In genomic region chr2:173161040-173161439, GRCh38 we compare ENCODE assay signal across 24 cellular contexts.
A peak's percentile ranks its signal among the peaks of the same experiment; 100 is the strongest.
DNase-seq lines count a peak whose midpoint lies in the region; ATAC-seq, FAIRE-seq and TF ChIP-seq lines count a peak whose summit lies in the region.
"Had no signal": no experiment of that assay in that cellular context is flagged by ENCODE, and none has a peak within 500 bp of the region (broad histone marks: within the 10 kb centered on the region; RNA-seq: fewer than 3 reads in every experiment).

No MANE protein-coding gene starts in this region.

- no TSS peak for BruUV-seq in HepG2 (replicated peaks; lab: Mats Ljungman, UMichigan)

- TF ChIP-seq POLR2A in HepG2 (IDR thresholded peaks at IDR 0.05; ENCODE audit: insufficient read depth in 1 of 2, low read depth in 2 of 2, low read length in 2 of 2) = no peak

- no peak overlapping the region for H3K9ac ChIP-seq in liver (ENCODE audit: low read depth in 1 of 2, low read length in 2 of 2)
- H3K9ac ChIP-seq in HepG2 (ENCODE audit: insufficient read depth, low read depth, low read length) = no peak overlapping the region

- H3K36me3 ChIP-seq in liver (ENCODE audit: control insufficient read depth in 4 of 4, insufficient read depth in 3 of 4, low read depth in 1 of 4, low read length in 3 of 4) = peaks cover 0 to 2% (median 0%) of the 10 kb centered on the region in 4 donors
- no peaks in the 10 kb centered on the region for H3K36me3 ChIP-seq in HepG2 (replicated peaks in 1 of 2; ENCODE audit: control insufficient read depth in 1 of 2, insufficient read depth in 2 of 2, low read length in 2 of 2)
- no peaks in the 10 kb centered on the region for H3K36me3 ChIP-seq in psoas muscle (ENCODE audit: insufficient read depth in 1 of 2, low read depth in 1 of 2)
- H3K36me3 ChIP-seq: adrenal gland had no signal

- H3K4me1 ChIP-seq in liver (ENCODE audit: control insufficient read depth in 4 of 4, insufficient read depth in 4 of 4, low read length in 3 of 4) (peaks cover 5 to 20% (median 11%) of the 10 kb centered on the region in 4 donors), HepG2 (ENCODE audit: insufficient read depth, low read length) (peaks cover 13% of the 10 kb centered on the region), psoas muscle (peaks cover 73% of the 10 kb centered on the region)

- no peak overlapping the region for H3K4me3 Mint-ChIP-seq in activated naive CD8-positive, alpha-beta T cell treated with anti-CD3 and anti-CD28 coated beads, Interleukin-2, amount 50 U/mL, for 24 hours
- H3K4me3 Mint-ChIP-seq: activated CD4-positive, alpha-beta T cell treated with anti-CD3 and anti-CD28 coated beads, Interleukin-2, amount 10 ng/mL, durations not matched to agents 24 days and 14 days; activated T-cell treated with anti-CD3 and anti-CD28 coated beads, Interleukin-2, amount 50 U/mL, for 72 hours; CD8-positive, alpha-beta memory T cell; H9; IgD-negative memory B cell; nephron; stimulated activated naive CD8-positive, alpha-beta T cell treated with anti-CD3 and anti-CD28 coated beads, Interleukin-15, Interleukin-2, amounts not matched to agents 100 ng/mL and 50 ng/mL, for 24 hours had no signal

- intact Hi-C loops in HepG2 (cut with micrococcal nuclease; ENCODE audit: unreplicated experiment) = no loop called here
- intact Hi-C loops in psoas muscle (cut with DNase I) = no loop called here

- POLR2A ChIA-PET in HepG2 (lab: Yijun Ruan, JAX) = no interaction called here

- H3K9me3 Mint-ChIP-seq in activated naive CD8-positive, alpha-beta T cell treated with anti-CD3 and anti-CD28 coated beads, Interleukin-2, amount 50 U/mL, for 24 hours = peaks cover 11% of the 10 kb centered on the region

- no peaks in the 10 kb centered on the region for H3K27me3 ChIP-seq in liver (ENCODE audit: control insufficient read depth in 4 of 4, insufficient read depth in 4 of 4, low read length in 3 of 4)
- no peaks in the 10 kb centered on the region for H3K27me3 ChIP-seq in HepG2 (ENCODE audit: control insufficient read depth in 1 of 2, insufficient read depth in 2 of 2, low read length in 2 of 2)
- H3K27me3 ChIP-seq in psoas muscle (ENCODE audit: insufficient read depth in 3 of 3, low read length in 2 of 3) = no peaks in the 10 kb centered on the region
- H3K27me3 ChIP-seq: adrenal gland had no signal

- H3K9me3 ChIP-seq in liver (ENCODE audit: control insufficient read depth in 4 of 4, low read length in 3 of 4) (no peaks in the 10 kb centered on the region), HepG2 (ENCODE audit: low read length) (no peaks in the 10 kb centered on the region), psoas muscle (peaks cover 4% of the 10 kb centered on the region)
- H3K9me3 ChIP-seq: adrenal gland had no signal

- no peak for DNase-seq in HepG2 (ENCODE audit: low spot score)
- peak; percentile 33 for DNase-seq in fibroblast of the aortic adventitia (ENCODE audit: low read depth)
- DNase-seq in psoas muscle = no peak
- DNase-seq in activated naive CD8-positive, alpha-beta T cell treated with anti-CD3 and anti-CD28 coated beads, Interleukin-2, amount 50 U/mL, for 24 hours = no peak
- DNase-seq in SIG-M5 treated with dmso at 0.1 percent for 504 hours (lab: John Stamatoyannopoulos, UW; ENCODE audit: unreplicated experiment) = no peak
- DNase-seq in NCI-H2029 treated with DMSO at 0.1 percent for 48 hours (lab: John Stamatoyannopoulos, UW) = no peak
- DNase-seq: ACHN; activated CD4-positive, alpha-beta T cell treated with anti-CD3 and anti-CD28 coated beads, Interleukin-2, amount 10 ng/mL, durations not matched to agents 24 days and 14 days; activated T-cell treated with anti-CD3 and anti-CD28 coated beads, Interleukin-2, amount 50 U/mL, for 72 hours; adrenal gland; CD8-positive, alpha-beta memory T cell; erythroblast; H9; NCI-H1048; NCI-H2171; SHP77 treated with DMSO at 0.1 percent for 48 hours; T1000 had no signal

- CTCF ChIA-PET in HepG2 (lab: Yijun Ruan, JAX; ENCODE audit: low intra/inter-chr PET ratio, low total read pairs) = no interaction called here

- WGBS in liver = 94% methylated on average over 4 of the region's 4 CpGs
- WGBS in HepG2 (ENCODE audit: low lambda C conversion rate) = 87% methylated on average over 4 of the region's 4 CpGs
- WGBS in psoas muscle, 3 donors = 74 to 87% (median 83%) methylated on average over 4 of the region's 4 CpGs

- H4K20me1 ChIP-seq in HepG2 (ENCODE audit: insufficient read depth, low read length) = no peaks in the 10 kb centered on the region

- no peaks in the 10 kb centered on the region for H3K79me2 ChIP-seq in HepG2 (ENCODE audit: insufficient read depth, low read length)

- TF ChIP-seq CTCF in liver (IDR thresholded peaks at IDR 0.05; ENCODE audit: low read depth, low read length, missing input control) (no peak), HepG2 (CRISPR knock-in tag; IDR thresholded peaks at IDR 0.05) (no peak), fibroblast of the aortic adventitia (IDR thresholded peaks at IDR 0.05; ENCODE audit: insufficient read depth, low read length) (no peak), psoas muscle (IDR thresholded peaks at IDR 0.05) (no peak)

- ATAC-seq in HepG2 (no peak), psoas muscle (no peak), HG03135 (IDR thresholded peaks at IDR 0.05; ENCODE audit: unreplicated experiment) (no peak)
- ATAC-seq in activated naive CD8-positive, alpha-beta T cell treated with anti-CD3 and anti-CD28 coated beads, Interleukin-2, amount 50 U/mL, for 24 hours = no peak
- ATAC-seq: activated T-cell treated with anti-CD3 and anti-CD28 coated beads, Interleukin-2, amount 50 U/mL, for 72 hours had no signal

- H2AFZ ChIP-seq in HepG2 (ENCODE audit: low read length) = no peak overlapping the region

- FAIRE-seq in HepG2 (lab: Jason Lieb, UNC) = no peak
- FAIRE-seq: small intestine had no signal

- no peak overlapping the region for H3K27ac Mint-ChIP-seq in activated naive CD8-positive, alpha-beta T cell treated with anti-CD3 and anti-CD28 coated beads, Interleukin-2, amount 50 U/mL, for 24 hours
- H3K27ac Mint-ChIP-seq: activated CD4-positive, alpha-beta T cell treated with anti-CD3 and anti-CD28 coated beads, Interleukin-2, amount 10 ng/mL, durations not matched to agents 24 days and 14 days; activated T-cell treated with anti-CD3 and anti-CD28 coated beads, Interleukin-2, amount 50 U/mL, for 72 hours; CD8-positive, alpha-beta memory T cell; H9; IgD-negative memory B cell; nephron; stimulated activated naive CD8-positive, alpha-beta T cell treated with anti-CD3 and anti-CD28 coated beads, Interleukin-15, Interleukin-2, amounts not matched to agents 100 ng/mL and 50 ng/mL, for 24 hours had no signal

- peaks cover 5% of the 10 kb centered on the region for H3K27me3 Mint-ChIP-seq in activated naive CD8-positive, alpha-beta T cell treated with anti-CD3 and anti-CD28 coated beads, Interleukin-2, amount 50 U/mL, for 24 hours
- H3K27me3 Mint-ChIP-seq: CD8-positive, alpha-beta memory T cell; IgD-negative memory B cell had no signal

- peaks cover 5% of the 10 kb centered on the region for H3K36me3 Mint-ChIP-seq in activated naive CD8-positive, alpha-beta T cell treated with anti-CD3 and anti-CD28 coated beads, Interleukin-2, amount 50 U/mL, for 24 hours (ENCODE audit: low read depth)

- TF ChIP-seq RAD21 in liver (IDR thresholded peaks at IDR 0.05) (no peak), HepG2 (CRISPR knock-in tag; IDR thresholded peaks at IDR 0.05) (no peak)

- no peaks in the 10 kb centered on the region for H3K4me1 Mint-ChIP-seq in activated naive CD8-positive, alpha-beta T cell treated with anti-CD3 and anti-CD28 coated beads, Interleukin-2, amount 50 U/mL, for 24 hours
- H3K4me1 Mint-ChIP-seq: activated CD4-positive, alpha-beta T cell treated with anti-CD3 and anti-CD28 coated beads, Interleukin-2, amount 10 ng/mL, durations not matched to agents 24 days and 14 days; CD8-positive, alpha-beta memory T cell; IgD-negative memory B cell; nephron had no signal

- H3K27ac ChIP-seq in liver (ENCODE audit: low read depth in 1 of 2, low read length in 2 of 2) (peak overlapping the region in 1 of 2 donors; percentile 77), HepG2 (ENCODE audit: extremely low read length, insufficient read depth, low read length) (no peak overlapping the region), psoas muscle (peak overlapping the region; percentile 83)

- no peak for TF ChIP-seq EP300 in HepG2 (IDR thresholded peaks at IDR 0.05; ENCODE audit: low read depth in 2 of 2, low read length in 2 of 2)
- no peak for TF ChIP-seq EP300 in HepG2 (CRISPR knock-in tag; IDR thresholded peaks at IDR 0.05; ENCODE audit: borderline replicate concordance)

- H3K4me3 ChIP-seq in liver (ENCODE audit: low read depth in 1 of 3, low read length in 3 of 3) (no peak overlapping the region), HepG2 (replicated peaks in 1 of 3; ENCODE audit: insufficient read depth in 1 of 3, low read depth in 2 of 3, low read length in 3 of 3) (no peak overlapping the region), fibroblast of the aortic adventitia (ENCODE audit: low read depth, low read length) (no peak overlapping the region), psoas muscle (peak overlapping the region; percentile 39)
- H3K4me3 ChIP-seq: adrenal gland, coronary artery had no signal

- H3K4me2 ChIP-seq in HepG2 (ENCODE audit: low read depth, low read length) = no peak overlapping the region

- in situ Hi-C loops in HepG2 (cut with HindIII; ENCODE audit: extremely low pct_ligation_motif_present, low pct_unique_long_range_greater_than_20kb) = no loop called here

TF ChIP-seq in liver, 16 proteins besides CTCF, POLR2A, EP300 and RAD21 (continues in another document):
- no peak for TF ChIP-seq NR2F2 (IDR thresholded peaks at IDR 0.05)

TF ChIP-seq in HepG2, 621 proteins besides CTCF, POLR2A, EP300 and RAD21 (continues in another document):
- TF ChIP-seq SIN3A (IDR thresholded peaks at IDR 0.05; ENCODE audit: borderline replicate concordance, low read depth, low read length) = no peak
- TF ChIP-seq, protein P1, sequence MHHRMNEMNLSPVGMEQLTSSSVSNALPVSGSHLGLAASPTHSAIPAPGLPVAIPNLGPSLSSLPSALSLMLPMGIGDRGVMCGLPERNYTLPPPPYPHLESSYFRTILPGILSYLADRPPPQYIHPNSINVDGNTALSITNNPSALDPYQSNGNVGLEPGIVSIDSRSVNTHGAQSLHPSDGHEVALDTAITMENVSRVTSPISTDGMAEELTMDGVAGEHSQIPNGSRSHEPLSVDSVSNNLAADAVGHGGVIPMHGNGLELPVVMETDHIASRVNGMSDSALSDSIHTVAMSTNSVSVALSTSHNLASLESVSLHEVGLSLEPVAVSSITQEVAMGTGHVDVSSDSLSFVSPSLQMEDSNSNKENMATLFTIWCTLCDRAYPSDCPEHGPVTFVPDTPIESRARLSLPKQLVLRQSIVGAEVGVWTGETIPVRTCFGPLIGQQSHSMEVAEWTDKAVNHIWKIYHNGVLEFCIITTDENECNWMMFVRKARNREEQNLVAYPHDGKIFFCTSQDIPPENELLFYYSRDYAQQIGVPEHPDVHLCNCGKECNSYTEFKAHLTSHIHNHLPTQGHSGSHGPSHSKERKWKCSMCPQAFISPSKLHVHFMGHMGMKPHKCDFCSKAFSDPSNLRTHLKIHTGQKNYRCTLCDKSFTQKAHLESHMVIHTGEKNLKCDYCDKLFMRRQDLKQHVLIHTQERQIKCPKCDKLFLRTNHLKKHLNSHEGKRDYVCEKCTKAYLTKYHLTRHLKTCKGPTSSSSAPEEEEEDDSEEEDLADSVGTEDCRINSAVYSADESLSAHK (CRISPR knock-in tag; IDR thresholded peaks at IDR 0.05; ENCODE audit: borderline replicate concordance) = no peak
- no peak for TF ChIP-seq MATR3 (CRISPR knock-in tag; IDR thresholded peaks at IDR 0.05)
- TF ChIP-seq ZNF335 (CRISPR knock-in tag; IDR thresholded peaks at IDR 0.05) = no peak
